Comparison of ENCODE assay signal across 16 cellular contexts in genomic region chr19:8387688-8388611, GRCh38. TPM values are rescaled to one million over a fixed set of nuclear protein-coding genes. Genes with fewer than 3 reads are reported as not detected.
DNase-seq lines count a peak whose midpoint lies in the region; ATAC-seq, FAIRE-seq and TF ChIP-seq lines count a peak whose summit lies in the region.
"Had no signal": no experiment of that assay in that cellular context is flagged by ENCODE, and none has a peak within 500 bp of the region (broad histone marks: within the 10 kb centered on the region; RNA-seq: fewer than 3 reads in every experiment).

No MANE protein-coding gene starts in this region.

- H3K27me3 ChIP-seq in CD4-positive, alpha-beta T cell (ENCODE audit: control insufficient read depth, insufficient read depth, low read length), result no peaks in the 10 kb centered on the region

- peaks cover 1% of the 10 kb centered on the region for H3K36me3 Mint-ChIP-seq in CD4-positive, alpha-beta T cell (ENCODE audit: low read depth)
- H3K36me3 Mint-ChIP-seq in WTC11, result peaks cover 20% of the 10 kb centered on the region
- H3K36me3 Mint-ChIP-seq in mesothelial cell of epicardium, result peaks cover 8% of the 10 kb centered on the region
- H3K36me3 Mint-ChIP-seq: naive B cell had no signal

- no peak for DNase-seq in CD4-positive, alpha-beta T cell
- DNase-seq in EH (ENCODE audit: low read depth) (peak; percentile 35), WTC11 (ENCODE audit: low spot score) (no peak), mesothelial cell of epicardium (ENCODE audit: low spot score in 2 of 2, unreplicated experiment in 2 of 2) (no peak), HTR-8/SVneo (ENCODE audit: insufficient read length, low spot score) (no peak), NOMO-1 treated with DMSO at 0.1 percent for 48 hours (lab: John Stamatoyannopoulos, UW; ENCODE audit: unreplicated experiment) (no peak)
- DNase-seq: activated T-cell treated with anti-CD3 and anti-CD28 coated beads for 4 hours; kidney glomerular epithelial cell; naive B cell; NCI-H524; stimulated activated naive CD8-positive, alpha-beta T cell treated with anti-CD3 and anti-CD28 coated beads, Interleukin-15, amount 100 ng/mL, for 72 hours had no signal

- H3K27ac Mint-ChIP-seq in CD4-positive, alpha-beta T cell, result no peak overlapping the region
- peak overlapping the region; percentile 76 for H3K27ac Mint-ChIP-seq in WTC11
- H3K27ac Mint-ChIP-seq in mesothelial cell of epicardium, result peak overlapping the region; percentile 74
- H3K27ac Mint-ChIP-seq: stimulated activated naive CD8-positive, alpha-beta T cell treated with anti-CD3 and anti-CD28 coated beads, Interleukin-15, amount 100 ng/mL, for 72 hours had no signal

- no peaks in the 10 kb centered on the region for H3K9me3 Mint-ChIP-seq in CD4-positive, alpha-beta T cell
- H3K9me3 Mint-ChIP-seq in WTC11, result peaks cover 21% of the 10 kb centered on the region
- no peaks in the 10 kb centered on the region for H3K9me3 Mint-ChIP-seq in mesothelial cell of epicardium
- H3K9me3 Mint-ChIP-seq: stimulated activated naive CD8-positive, alpha-beta T cell treated with anti-CD3 and anti-CD28 coated beads, Interleukin-15, amount 100 ng/mL, for 72 hours had no signal

- CTCF ChIA-PET in CD4-positive, alpha-beta T cell (lab: Charles Lee), result interaction anchor here (0.7 kb wide), 1 partner anchor 25 kb away, joined by 3 read pairs; the partner anchor contains the start of gene MARCHF2
- CTCF ChIA-PET in WTC11 (lab: Charles Lee), result no interaction called here

- no peaks in the 10 kb centered on the region for H3K9me3 ChIP-seq in CD4-positive, alpha-beta T cell (ENCODE audit: control insufficient read depth, low read length)
- H3K9me3 ChIP-seq: HAP-1 had no signal

- H3K27ac ChIP-seq in CD4-positive, alpha-beta T cell (ENCODE audit: low read depth, low read length), result no peak overlapping the region

- H3K4me1 Mint-ChIP-seq in CD4-positive, alpha-beta T cell (ENCODE audit: low read depth), result peaks cover 26% of the 10 kb centered on the region
- H3K4me1 Mint-ChIP-seq in WTC11, result peaks cover 20% of the 10 kb centered on the region
- peaks cover 31% of the 10 kb centered on the region for H3K4me1 Mint-ChIP-seq in mesothelial cell of epicardium

- no peak for ATAC-seq in CD4-positive, alpha-beta T cell (ENCODE audit: poor library complexity)
- ATAC-seq in WTC11 (no peak), HG03095 (IDR thresholded peaks at IDR 0.05; ENCODE audit: unreplicated experiment) (no peak)
- ATAC-seq: stimulated activated naive CD8-positive, alpha-beta T cell treated with anti-CD3 and anti-CD28 coated beads, Interleukin-15, amount 100 ng/mL, for 72 hours had no signal

- intact Hi-C loops in CD4-positive, alpha-beta T cell (cut with DNase I, micrococcal nuclease), result loop anchor here in 1 of 2 experiments (5.0 kb wide), 1 partner anchor 181 kb away; the partner anchor contains the start of gene CERS4

- peak overlapping the region; percentile 59 for H3K4me3 Mint-ChIP-seq in CD4-positive, alpha-beta T cell
- H3K4me3 Mint-ChIP-seq in WTC11 (peak overlapping the region; percentile 45), mesothelial cell of epicardium (no peak overlapping the region)

- no peaks in the 10 kb centered on the region for H3K27me3 Mint-ChIP-seq in CD4-positive, alpha-beta T cell
- H3K27me3 Mint-ChIP-seq in WTC11 (ENCODE audit: low read depth) (no peaks in the 10 kb centered on the region), mesothelial cell of epicardium (ENCODE audit: low read depth) (no peaks in the 10 kb centered on the region)
- H3K27me3 Mint-ChIP-seq: naive B cell; stimulated activated naive CD8-positive, alpha-beta T cell treated with anti-CD3 and anti-CD28 coated beads, Interleukin-15, amount 100 ng/mL, for 72 hours had no signal

- no peak for FAIRE-seq in HTR-8/SVneo (lab: Jason Lieb, UNC)
- FAIRE-seq: bronchial epithelial cell, endometrium had no signal

- no peak for TF ChIP-seq CTCF in CD4-positive, alpha-beta T cell (IDR thresholded peaks at IDR 0.05)
- TF ChIP-seq CTCF in WTC11 (IDR thresholded peaks at IDR 0.05), result no peak
- TF ChIP-seq CTCF in mesothelial cell of epicardium (IDR thresholded peaks at IDR 0.05; ENCODE audit: unreplicated experiment), result no peak

- POLR2A ChIA-PET in CD4-positive, alpha-beta T cell (lab: Charles Lee), result interaction anchor here (0.9 kb wide), 1 partner anchor 254 kb away, joined by 3 read pairs; no protein-coding TSS in a partner anchor
- POLR2A ChIA-PET in WTC11 (lab: Charles Lee), result interaction anchor here (0.6 kb wide), 1 partner anchor 1636 kb away, joined by 3 read pairs; no protein-coding TSS in a partner anchor

TF ChIP-seq in WTC11, 78 proteins besides CTCF, POLR2A, EP300 and RAD21 (continues in another document):
- TF ChIP-seq NFYB (CRISPR knock-in tag; conservative IDR thresholded peaks at IDR 0.05; ENCODE audit: low read depth), result no peak
- no peak for TF ChIP-seq ZNF121 (CRISPR knock-in tag; IDR thresholded peaks at IDR 0.05)
- TF ChIP-seq IRF1 (CRISPR knock-in tag; IDR thresholded peaks at IDR 0.05), result no peak
- no peak for TF ChIP-seq ZNF512 (CRISPR knock-in tag; IDR thresholded peaks at IDR 0.05; ENCODE audit: borderline replicate concordance)
- TF ChIP-seq GABPB1 (CRISPR knock-in tag; IDR thresholded peaks at IDR 0.05), result peak; percentile 90
- no peak for TF ChIP-seq ZBTB21 (CRISPR knock-in tag; IDR thresholded peaks at IDR 0.05; ENCODE audit: borderline replicate concordance)
- TF ChIP-seq ERG (CRISPR knock-in tag; IDR thresholded peaks at IDR 0.05), result no peak

RNA-seq across cellular contexts. Expression of gene RAB11B, which starts 2.2 kb away (rescaled TPM):
- total RNA-seq in CD4-positive, alpha-beta T cell, result 10 to 100 TPM; 66.8 to 71.5 TPM
- total RNA-seq in WTC11 (2021) (108 to 127 TPM (median 120 TPM) in 3 replicates), mesothelial cell of epicardium (150 to 151 TPM (median 150 TPM) in 3 replicates)

RNA-seq across cellular contexts. Expression of gene ANGPTL4, which starts 24.0 kb away (rescaled TPM):
- not detected for total RNA-seq in CD4-positive, alpha-beta T cell
- total RNA-seq in WTC11 (2021) (1.0 to 2.7 TPM (median 2.2 TPM) in 3 replicates), mesothelial cell of epicardium (2.0 to 3.7 TPM (median 3.5 TPM) in 3 replicates)
- total RNA-seq: SK-MEL-5 had no signal

RNA-seq across cellular contexts. Expression of gene MARCHF2, which starts 25.2 kb away (rescaled TPM):
- 10 to 100 TPM; 20.0 to 22.2 TPM for total RNA-seq in CD4-positive, alpha-beta T cell
- total RNA-seq in WTC11 (2021) (20.2 to 30.4 TPM (median 27.5 TPM) in 3 replicates), mesothelial cell of epicardium (20.7 to 21.4 TPM (median 21.4 TPM) in 3 replicates)

RNA-seq across cellular contexts. Expression of gene KANK3, which starts 44.9 kb away (rescaled TPM):
- total RNA-seq in CD4-positive, alpha-beta T cell, result 1 to 10 TPM in 1 of 2 experiments, under 1 TPM in 1; 0.87 to 1.1 TPM
- total RNA-seq in WTC11 (2021), result 7.8 to 8.0 TPM (median 8.0 TPM) in 3 replicates
- 1.8 to 2.3 TPM (median 2.1 TPM) in 3 replicates for total RNA-seq in mesothelial cell of epicardium

RNA-seq across cellular contexts. Expression of gene HNRNPM, which starts 56.8 kb away (rescaled TPM):
- total RNA-seq in CD4-positive, alpha-beta T cell, result 100 to 1,000 TPM; 269 to 272 TPM
- total RNA-seq in WTC11 (2021), result 309 to 416 TPM (median 343 TPM) in 3 replicates
- total RNA-seq in mesothelial cell of epicardium, result 249 to 259 TPM (median 252 TPM) in 3 replicates
